ENCODE assay signal across 1 cellular context in the genomic region with DNA sequence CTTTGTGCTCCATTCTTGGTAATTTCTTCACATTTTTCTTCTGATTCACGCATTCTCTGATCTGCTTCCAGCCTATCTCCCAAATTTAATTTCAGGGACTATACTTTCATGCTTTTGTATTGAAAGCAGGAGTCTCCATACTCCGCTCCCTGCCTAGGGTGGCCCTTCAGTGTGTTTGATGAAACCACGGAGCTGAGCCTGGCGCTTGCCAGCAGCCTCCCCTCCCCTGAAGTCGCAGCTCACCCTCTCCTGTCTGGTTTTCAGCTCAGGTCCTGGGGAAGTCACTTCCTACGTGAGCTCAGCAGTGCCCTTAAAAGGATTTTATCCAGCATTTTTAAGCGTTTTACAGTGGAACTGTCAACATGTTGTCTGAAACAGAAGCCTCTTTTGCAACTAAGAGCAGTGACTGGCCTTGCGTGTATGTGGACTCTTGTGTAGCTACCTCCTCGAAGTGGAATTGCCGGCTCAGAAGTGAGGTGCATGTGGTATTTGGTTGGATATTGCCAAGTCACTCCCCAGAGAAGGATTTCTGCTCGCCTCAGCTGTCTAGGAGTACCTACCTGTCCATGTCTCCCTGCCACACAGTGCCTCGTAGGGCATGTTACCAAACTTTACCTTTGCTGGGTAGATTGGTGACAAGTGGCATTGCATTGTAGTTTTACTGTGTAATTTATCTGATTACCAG.
TF ChIP-seq lines count a peak whose summit lies in the region.

No MANE protein-coding gene starts in this region.

TF ChIP-seq in GM23338, 12 proteins besides CTCF, POLR2A, EP300 and RAD21 (continued from another document):
- TF ChIP-seq, protein P1, sequence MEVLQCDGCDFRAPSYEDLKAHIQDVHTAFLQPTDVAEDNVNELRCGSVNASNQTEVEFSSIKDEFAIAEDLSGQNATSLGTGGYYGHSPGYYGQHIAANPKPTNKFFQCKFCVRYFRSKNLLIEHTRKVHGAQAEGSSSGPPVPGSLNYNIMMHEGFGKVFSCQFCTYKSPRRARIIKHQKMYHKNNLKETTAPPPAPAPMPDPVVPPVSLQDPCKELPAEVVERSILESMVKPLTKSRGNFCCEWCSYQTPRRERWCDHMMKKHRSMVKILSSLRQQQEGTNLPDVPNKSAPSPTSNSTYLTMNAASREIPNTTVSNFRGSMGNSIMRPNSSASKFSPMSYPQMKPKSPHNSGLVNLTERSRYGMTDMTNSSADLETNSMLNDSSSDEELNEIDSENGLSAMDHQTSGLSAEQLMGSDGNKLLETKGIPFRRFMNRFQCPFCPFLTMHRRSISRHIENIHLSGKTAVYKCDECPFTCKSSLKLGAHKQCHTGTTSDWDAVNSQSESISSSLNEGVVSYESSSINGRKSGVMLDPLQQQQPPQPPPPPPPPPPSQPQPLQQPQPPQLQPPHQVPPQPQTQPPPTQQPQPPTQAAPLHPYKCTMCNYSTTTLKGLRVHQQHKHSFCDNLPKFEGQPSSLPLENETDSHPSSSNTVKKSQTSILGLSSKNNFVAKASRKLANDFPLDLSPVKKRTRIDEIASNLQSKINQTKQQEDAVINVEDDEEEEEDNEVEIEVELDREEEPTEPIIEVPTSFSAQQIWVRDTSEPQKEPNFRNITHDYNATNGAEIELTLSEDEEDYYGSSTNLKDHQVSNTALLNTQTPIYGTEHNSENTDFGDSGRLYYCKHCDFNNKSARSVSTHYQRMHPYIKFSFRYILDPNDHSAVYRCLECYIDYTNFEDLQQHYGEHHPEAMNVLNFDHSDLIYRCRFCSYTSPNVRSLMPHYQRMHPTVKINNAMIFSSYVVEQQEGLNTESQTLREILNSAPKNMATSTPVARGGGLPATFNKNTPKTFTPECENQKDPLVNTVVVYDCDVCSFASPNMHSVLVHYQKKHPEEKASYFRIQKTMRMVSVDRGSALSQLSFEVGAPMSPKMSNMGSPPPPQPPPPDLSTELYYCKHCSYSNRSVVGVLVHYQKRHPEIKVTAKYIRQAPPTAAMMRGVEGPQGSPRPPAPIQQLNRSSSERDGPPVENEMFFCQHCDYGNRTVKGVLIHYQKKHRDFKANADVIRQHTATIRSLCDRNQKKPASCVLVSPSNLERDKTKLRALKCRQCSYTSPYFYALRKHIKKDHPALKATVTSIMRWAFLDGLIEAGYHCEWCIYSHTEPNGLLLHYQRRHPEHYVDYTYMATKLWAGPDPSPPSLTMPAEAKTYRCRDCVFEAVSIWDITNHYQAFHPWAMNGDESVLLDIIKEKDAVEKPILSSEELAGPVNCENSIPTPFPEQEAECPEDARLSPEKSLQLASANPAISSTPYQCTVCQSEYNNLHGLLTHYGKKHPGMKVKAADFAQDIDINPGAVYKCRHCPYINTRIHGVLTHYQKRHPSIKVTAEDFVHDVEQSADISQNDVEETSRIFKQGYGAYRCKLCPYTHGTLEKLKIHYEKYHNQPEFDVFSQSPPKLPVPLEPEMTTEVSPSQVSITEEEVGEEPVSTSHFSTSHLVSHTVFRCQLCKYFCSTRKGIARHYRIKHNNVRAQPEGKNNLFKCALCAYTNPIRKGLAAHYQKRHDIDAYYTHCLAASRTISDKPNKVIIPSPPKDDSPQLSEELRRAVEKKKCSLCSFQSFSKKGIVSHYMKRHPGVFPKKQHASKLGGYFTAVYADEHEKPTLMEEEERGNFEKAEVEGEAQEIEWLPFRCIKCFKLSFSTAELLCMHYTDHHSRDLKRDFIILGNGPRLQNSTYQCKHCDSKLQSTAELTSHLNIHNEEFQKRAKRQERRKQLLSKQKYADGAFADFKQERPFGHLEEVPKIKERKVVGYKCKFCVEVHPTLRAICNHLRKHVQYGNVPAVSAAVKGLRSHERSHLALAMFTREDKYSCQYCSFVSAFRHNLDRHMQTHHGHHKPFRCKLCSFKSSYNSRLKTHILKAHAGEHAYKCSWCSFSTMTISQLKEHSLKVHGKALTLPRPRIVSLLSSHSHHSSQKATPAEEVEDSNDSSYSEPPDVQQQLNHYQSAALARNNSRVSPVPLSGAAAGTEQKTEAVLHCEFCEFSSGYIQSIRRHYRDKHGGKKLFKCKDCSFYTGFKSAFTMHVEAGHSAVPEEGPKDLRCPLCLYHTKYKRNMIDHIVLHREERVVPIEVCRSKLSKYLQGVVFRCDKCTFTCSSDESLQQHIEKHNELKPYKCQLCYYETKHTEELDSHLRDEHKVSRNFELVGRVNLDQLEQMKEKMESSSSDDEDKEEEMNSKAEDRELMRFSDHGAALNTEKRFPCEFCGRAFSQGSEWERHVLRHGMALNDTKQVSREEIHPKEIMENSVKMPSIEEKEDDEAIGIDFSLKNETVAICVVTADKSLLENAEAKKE (CRISPR knock-in tag; IDR thresholded peaks at IDR 0.05) = no peak
- TF ChIP-seq, protein P2, sequence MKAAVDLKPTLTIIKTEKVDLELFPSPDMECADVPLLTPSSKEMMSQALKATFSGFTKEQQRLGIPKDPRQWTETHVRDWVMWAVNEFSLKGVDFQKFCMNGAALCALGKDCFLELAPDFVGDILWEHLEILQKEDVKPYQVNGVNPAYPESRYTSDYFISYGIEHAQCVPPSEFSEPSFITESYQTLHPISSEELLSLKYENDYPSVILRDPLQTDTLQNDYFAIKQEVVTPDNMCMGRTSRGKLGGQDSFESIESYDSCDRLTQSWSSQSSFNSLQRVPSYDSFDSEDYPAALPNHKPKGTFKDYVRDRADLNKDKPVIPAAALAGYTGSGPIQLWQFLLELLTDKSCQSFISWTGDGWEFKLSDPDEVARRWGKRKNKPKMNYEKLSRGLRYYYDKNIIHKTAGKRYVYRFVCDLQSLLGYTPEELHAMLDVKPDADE (IDR thresholded peaks at IDR 0.05) = no peak
- TF ChIP-seq JUNB (IDR thresholded peaks at IDR 0.05; ENCODE audit: unreplicated experiment) (no peak), STAT1 (IDR thresholded peaks at IDR 0.05; ENCODE audit: unreplicated experiment) (no peak), EZH2 (IDR thresholded peaks at IDR 0.05; ENCODE audit: low read depth, unreplicated experiment) (no peak), NANOG (IDR thresholded peaks at IDR 0.05; ENCODE audit: borderline replicate concordance) (no peak), EZH2phosphoT487 (IDR thresholded peaks at IDR 0.05; ENCODE audit: unreplicated experiment) (no peak), ZNF331 (CRISPR knock-in tag; IDR thresholded peaks at IDR 0.05; ENCODE audit: low read depth) (no peak), POLR2AphosphoS5 (IDR thresholded peaks at IDR 0.05; ENCODE audit: low read depth) (no peak)
- TF ChIP-seq, protein P3, sequence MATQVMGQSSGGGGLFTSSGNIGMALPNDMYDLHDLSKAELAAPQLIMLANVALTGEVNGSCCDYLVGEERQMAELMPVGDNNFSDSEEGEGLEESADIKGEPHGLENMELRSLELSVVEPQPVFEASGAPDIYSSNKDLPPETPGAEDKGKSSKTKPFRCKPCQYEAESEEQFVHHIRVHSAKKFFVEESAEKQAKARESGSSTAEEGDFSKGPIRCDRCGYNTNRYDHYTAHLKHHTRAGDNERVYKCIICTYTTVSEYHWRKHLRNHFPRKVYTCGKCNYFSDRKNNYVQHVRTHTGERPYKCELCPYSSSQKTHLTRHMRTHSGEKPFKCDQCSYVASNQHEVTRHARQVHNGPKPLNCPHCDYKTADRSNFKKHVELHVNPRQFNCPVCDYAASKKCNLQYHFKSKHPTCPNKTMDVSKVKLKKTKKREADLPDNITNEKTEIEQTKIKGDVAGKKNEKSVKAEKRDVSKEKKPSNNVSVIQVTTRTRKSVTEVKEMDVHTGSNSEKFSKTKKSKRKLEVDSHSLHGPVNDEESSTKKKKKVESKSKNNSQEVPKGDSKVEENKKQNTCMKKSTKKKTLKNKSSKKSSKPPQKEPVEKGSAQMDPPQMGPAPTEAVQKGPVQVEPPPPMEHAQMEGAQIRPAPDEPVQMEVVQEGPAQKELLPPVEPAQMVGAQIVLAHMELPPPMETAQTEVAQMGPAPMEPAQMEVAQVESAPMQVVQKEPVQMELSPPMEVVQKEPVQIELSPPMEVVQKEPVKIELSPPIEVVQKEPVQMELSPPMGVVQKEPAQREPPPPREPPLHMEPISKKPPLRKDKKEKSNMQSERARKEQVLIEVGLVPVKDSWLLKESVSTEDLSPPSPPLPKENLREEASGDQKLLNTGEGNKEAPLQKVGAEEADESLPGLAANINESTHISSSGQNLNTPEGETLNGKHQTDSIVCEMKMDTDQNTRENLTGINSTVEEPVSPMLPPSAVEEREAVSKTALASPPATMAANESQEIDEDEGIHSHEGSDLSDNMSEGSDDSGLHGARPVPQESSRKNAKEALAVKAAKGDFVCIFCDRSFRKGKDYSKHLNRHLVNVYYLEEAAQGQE (IDR thresholded peaks at IDR 0.05; ENCODE audit: unreplicated experiment) = no peak
